1 cellular context compared by ENCODE assay signal in genomic region chr15:39730552-39730951, GRCh38.
TF ChIP-seq lines count a peak whose summit lies in the region.

No MANE protein-coding gene starts in this region.

TF ChIP-seq in A549, 52 proteins besides CTCF, POLR2A, EP300 and RAD21 (continued from another document):
- no peak for TF ChIP-seq USF2 (IDR thresholded peaks at IDR 0.05)
- no peak for TF ChIP-seq MYC (IDR thresholded peaks at IDR 0.05; ENCODE audit: borderline replicate concordance, low read length)
TF ChIP-seq in A549: peak in this region for 0.
